ENCODE assay signal across 9 cellular contexts in genomic region chr2:212939777-212940531, GRCh38.
DNase-seq lines count a peak whose midpoint lies in the region; ATAC-seq and TF ChIP-seq lines count a peak whose summit lies in the region.
"Had no signal": no experiment of that assay in that cellular context is flagged by ENCODE, and none has a peak within 500 bp of the region (broad histone marks: within the 10 kb centered on the region; RNA-seq: fewer than 3 reads in every experiment).

No MANE protein-coding gene starts in this region.

- TF ChIP-seq CTCF in upper lobe of right lung (IDR thresholded peaks at IDR 0.05), result no peak

- H3K9me3 ChIP-seq in iPS-18a (ENCODE audit: control insufficient read depth, low read depth, low read length) (no peaks in the 10 kb centered on the region), upper lobe of right lung (no peaks in the 10 kb centered on the region)

- peaks cover 23% of the 10 kb centered on the region for H3K4me1 ChIP-seq in iPS-18a (ENCODE audit: control insufficient read depth, low read depth, low read length)
- H3K4me1 ChIP-seq in upper lobe of right lung, result no peaks in the 10 kb centered on the region

- H3K9ac ChIP-seq in iPS-18a (ENCODE audit: low read length), result no peak overlapping the region

- H3K4me3 ChIP-seq in iPS-18a (ENCODE audit: low read length) (peak overlapping the region; percentile 14), upper lobe of right lung (no peak overlapping the region)

- H3K27me3 ChIP-seq in iPS-18a (ENCODE audit: control insufficient read depth, insufficient read depth, low read length) (no peaks in the 10 kb centered on the region), upper lobe of right lung (no peaks in the 10 kb centered on the region)

- intact Hi-C loops in upper lobe of right lung (cut with DNase I), result no loop called here

- ATAC-seq in upper lobe of right lung, result peak; percentile 76
- ATAC-seq in HG03457 (IDR thresholded peaks at IDR 0.05; ENCODE audit: unreplicated experiment), result no peak

- H3K36me3 ChIP-seq in iPS-18a (ENCODE audit: control insufficient read depth, low read depth, low read length), result no peaks in the 10 kb centered on the region
- H3K36me3 ChIP-seq in upper lobe of right lung, result no peaks in the 10 kb centered on the region

- peak; percentile 92 for DNase-seq in NCI-H1105 treated with DMSO at 0.1 percent for 48 hours (lab: John Stamatoyannopoulos, UW)
- DNase-seq in NCI-H748 treated with DMSO at 0.1 percent for 48 hours (lab: John Stamatoyannopoulos, UW), result peak; percentile 96
- peak; percentile 65 for DNase-seq in upper lobe of right lung
- no peak for DNase-seq in NCI-H82 treated with DMSO at 0.1 percent for 48 hours (lab: John Stamatoyannopoulos, UW; ENCODE audit: unreplicated experiment)
- DNase-seq in stimulated activated CD4-positive, alpha-beta T cell treated with anti-CD3 and anti-CD28 coated beads, Interleukin-4, amount 100 ng/mL, for 24 hours, result no peak
- DNase-seq: glutamatergic neuron, naive B cell had no signal

- H3K27ac ChIP-seq in iPS-18a (ENCODE audit: low read length) (no peak overlapping the region), upper lobe of right lung (no peak overlapping the region)

Comparison
In these comparisons a context has a peak if more than half of its experiments do, and no peak if none do; other contexts are left out.
1. DNase-seq: peak in NCI-H1105 treated with DMSO at 0.1 percent for 48 hours (single experiment), NCI-H748 treated with DMSO at 0.1 percent for 48 hours (single experiment) and upper lobe of right lung (single experiment); none in NCI-H82 treated with DMSO at 0.1 percent for 48 hours (single experiment) and stimulated activated CD4-positive, alpha-beta T cell treated with anti-CD3 and anti-CD28 coated beads, Interleukin-4, amount 100 ng/mL, for 24 hours (single experiment).